Comparison of ENCODE assay signal across 8 cellular contexts in the genomic region with DNA sequence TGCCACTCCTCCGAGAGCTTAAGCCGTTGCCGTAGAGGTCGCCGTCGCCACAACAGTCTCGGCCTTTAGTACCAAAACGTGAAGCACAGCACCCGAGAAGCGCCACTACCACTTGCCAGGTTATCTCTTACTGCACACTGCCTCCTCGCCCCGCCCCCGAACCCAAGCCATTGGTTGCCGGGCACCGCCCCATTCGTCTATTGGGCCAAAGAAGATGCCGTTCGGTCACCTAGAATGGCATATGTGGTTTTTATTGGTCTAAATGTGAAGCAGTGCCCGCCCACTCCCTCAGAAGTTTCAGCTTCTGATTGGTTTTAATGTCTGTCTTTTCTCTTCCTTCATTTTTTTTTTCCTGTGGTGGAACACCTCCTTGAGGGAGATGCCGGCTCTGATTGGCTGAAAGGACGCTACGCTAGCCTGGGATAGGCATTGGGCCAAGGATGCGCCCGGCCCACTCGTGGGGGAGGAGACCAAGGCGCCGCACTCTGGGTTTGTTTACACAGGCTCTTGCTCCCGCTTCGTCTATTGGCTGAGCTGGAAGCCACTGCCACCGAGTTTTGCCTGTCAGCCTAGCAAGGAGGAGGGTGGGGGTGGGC. TPM values are rescaled to one million over a fixed set of nuclear protein-coding genes. Genes with fewer than 3 reads are reported as not detected.
DNase-seq lines count a peak whose midpoint lies in the region; ATAC-seq and TF ChIP-seq lines count a peak whose summit lies in the region.

A gene with protein sequence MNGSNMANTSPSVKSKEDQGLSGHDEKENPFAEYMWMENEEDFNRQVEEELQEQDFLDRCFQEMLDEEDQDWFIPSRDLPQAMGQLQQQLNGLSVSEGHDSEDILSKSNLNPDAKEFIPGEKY (minus strand): TSS at position 139 of the 596 bp plus-strand sequence. CDS start 24,514 bp downstream, outside the sequence.

- H3K36me3 Mint-ChIP-seq in activated naive CD8-positive, alpha-beta T cell: peaks cover 2% of the 10 kb centered on the region

- peaks cover 22% of the 10 kb centered on the region for H3K4me1 Mint-ChIP-seq in activated naive CD8-positive, alpha-beta T cell (ENCODE audit: low read depth)

- H3K4me3 Mint-ChIP-seq in activated naive CD8-positive, alpha-beta T cell: peak within 1 kb of the TSS; percentile 98

- no peaks in the 10 kb centered on the region for H3K27me3 Mint-ChIP-seq in activated naive CD8-positive, alpha-beta T cell

- peak; percentile 95 for ATAC-seq in SK-N-SH treated with all-trans-retinoic acid at 6 μM for 48 hours

- peak within 1 kb of the TSS; percentile 85 for H3K27ac ChIP-seq in temporal lobe (ENCODE audit: low read depth, low read length)

- peak; percentile 58 for TF ChIP-seq POLR2A in NB4 (IDR thresholded peaks at IDR 0.05; ENCODE audit: extremely low read depth, insufficient read length)

- DNase-seq in GM03348 (ENCODE audit: low spot score) (peak; percentile 97), HFF-Myc (ENCODE audit: extremely low read depth, low read depth) (peak; percentile 96), NB4 (ENCODE audit: low read depth) (peak; percentile 99), glomerular visceral epithelial cell (ENCODE audit: extremely low spot score) (peak; percentile 99), occipital lobe (lab: John Stamatoyannopoulos, UW) (peak; percentile 100)

- peak within 1 kb of the TSS; percentile 95 for H3K27ac Mint-ChIP-seq in activated naive CD8-positive, alpha-beta T cell

- TF ChIP-seq CTCF in HFF-Myc (IDR thresholded peaks at IDR 0.05; ENCODE audit: low read depth, low read length, missing control alignments) (no peak), NB4 (IDR thresholded peaks at IDR 0.05; ENCODE audit: low read depth, low read length) (no peak)

- no peaks in the 10 kb centered on the region for H3K9me3 Mint-ChIP-seq in activated naive CD8-positive, alpha-beta T cell (ENCODE audit: low read depth)

- H3K4me3 ChIP-seq in HFF-Myc (replicated peaks; ENCODE audit: low read depth, low read length) (peak within 1 kb of the TSS; percentile 53), NB4 (ENCODE audit: low read depth, low read length) (peak within 1 kb of the TSS; percentile 72)

TF ChIP-seq in SK-N-SH treated with all-trans-retinoic acid at 6 μM for 48 hours, 23 proteins besides CTCF, POLR2A, EP300 and RAD21:
- no peak for TF ChIP-seq TOX (CRISPR knock-in tag; IDR thresholded peaks at IDR 0.05; ENCODE audit: borderline replicate concordance)
- TF ChIP-seq ZNF70 (CRISPR knock-in tag; IDR thresholded peaks at IDR 0.05): no peak

RNA-seq across cellular contexts. Expression of the gene that starts here (rescaled TPM):
- total RNA-seq in occipital lobe (19.0 TPM), temporal lobe (13.3 TPM)

Comparison
In these comparisons a context has a peak if more than half of its experiments do, and no peak if none do; other contexts are left out.
1. Peak in every context shown above with its lines: DNase-seq, ATAC-seq, H3K4me3 ChIP-seq and H3K27ac ChIP-seq.